Comparison of ENCODE assay signal across 1 cellular context in the genomic region with DNA sequence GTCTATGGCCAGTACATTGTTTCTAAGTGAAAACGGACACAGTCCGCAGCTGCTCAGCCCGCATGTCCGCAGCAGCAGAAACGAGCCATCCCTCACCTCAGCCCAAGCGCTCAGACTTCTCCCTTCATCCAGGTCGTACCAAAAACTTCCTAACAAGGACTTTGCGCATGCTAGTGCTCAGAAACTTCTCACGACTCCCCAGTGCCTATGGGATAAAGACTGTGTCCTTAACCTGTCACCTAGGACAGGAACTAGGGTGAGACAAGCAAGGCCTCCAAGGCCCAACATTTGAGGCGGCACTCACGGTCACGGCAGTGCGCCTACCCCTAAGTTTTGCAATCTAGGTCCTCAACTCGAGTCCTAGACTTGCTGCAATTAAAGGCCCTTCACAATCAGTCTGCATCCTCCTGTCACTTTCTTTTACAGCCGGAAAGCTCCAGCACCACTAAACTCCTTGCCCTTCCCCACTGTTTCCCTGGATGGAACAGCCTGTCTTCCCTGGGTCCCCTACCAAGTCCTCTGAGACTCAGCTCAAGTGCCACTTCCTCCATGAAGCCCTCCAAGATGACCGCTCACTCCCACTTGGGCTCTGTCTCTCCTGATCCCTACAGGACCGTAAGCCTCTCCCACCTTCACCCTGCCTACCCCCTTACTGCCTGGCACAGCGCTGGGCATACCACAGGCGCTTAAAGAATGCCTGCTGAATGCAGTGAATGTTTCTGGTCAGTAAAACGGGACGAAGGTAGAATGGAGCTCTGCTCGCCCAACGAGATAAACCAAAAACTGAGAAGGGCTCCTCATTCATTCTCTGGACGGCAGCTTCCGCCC.
TF ChIP-seq lines count a peak whose summit lies in the region.

No MANE protein-coding gene starts in this region.

TF ChIP-seq in GM23338, 12 proteins besides CTCF, POLR2A, EP300 and RAD21 (continued from another document):
- TF ChIP-seq ZNF462 (CRISPR knock-in tag; IDR thresholded peaks at IDR 0.05) = no peak
- TF ChIP-seq EZH2phosphoT487 (IDR thresholded peaks at IDR 0.05; ENCODE audit: unreplicated experiment) = no peak
